Comparison of ENCODE assay signal across 20 cellular contexts in the genomic region with DNA sequence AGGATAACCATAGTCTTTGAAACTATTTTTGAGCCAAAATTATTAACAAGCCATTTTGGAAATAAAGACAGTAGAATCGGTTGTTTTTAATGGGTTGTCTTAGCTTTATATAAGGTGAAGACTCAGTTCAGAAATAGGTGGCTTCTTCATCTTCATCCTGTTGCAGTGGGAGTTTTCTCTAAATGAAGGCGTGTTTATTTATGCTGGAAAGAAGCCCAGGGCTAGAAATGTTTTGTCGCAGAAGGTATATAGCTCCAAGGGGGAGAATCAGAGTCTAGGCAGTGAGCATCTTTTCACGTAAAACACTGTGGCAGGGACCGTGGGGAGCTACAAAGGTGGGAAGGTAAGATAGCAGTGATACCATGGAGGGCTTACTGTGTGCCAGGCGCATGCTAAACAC. TPM values are rescaled to one million over a fixed set of nuclear protein-coding genes. Genes with fewer than 3 reads are reported as not detected.
DNase-seq lines count a peak whose midpoint lies in the region; ATAC-seq and TF ChIP-seq lines count a peak whose summit lies in the region.
"Had no signal": no experiment of that assay in that cellular context is flagged by ENCODE, and none has a peak within 500 bp of the region (broad histone marks: within the 10 kb centered on the region; RNA-seq: fewer than 3 reads in every experiment).

No MANE protein-coding gene starts in this region.

- H3K27ac ChIP-seq in brain microvascular endothelial cell = no peak overlapping the region
- H3K27ac ChIP-seq: RWPE1, SK-N-MC had no signal

- H3K27me3 ChIP-seq in brain microvascular endothelial cell (replicated peaks) = no peaks in the 10 kb centered on the region
- H3K27me3 ChIP-seq: MG63 had no signal

- no peak for ATAC-seq in GM18519 (IDR thresholded peaks at IDR 0.05; ENCODE audit: low FRiP score, unreplicated experiment)
- no peak for ATAC-seq in GM18868 (IDR thresholded peaks at IDR 0.05; ENCODE audit: unreplicated experiment)

- TF ChIP-seq CTCF in choroid plexus epithelial cell (conservative IDR thresholded peaks at IDR 0.05; ENCODE audit: low read depth, low read length) = no peak
- no peak for TF ChIP-seq CTCF in brain microvascular endothelial cell (IDR thresholded peaks at IDR 0.05; ENCODE audit: low read depth, low read length, missing control alignments)

- no peaks in the 10 kb centered on the region for H3K36me3 ChIP-seq in brain microvascular endothelial cell (replicated peaks)
- H3K36me3 ChIP-seq: MG63 had no signal

- H3K4me3 ChIP-seq in choroid plexus epithelial cell (ENCODE audit: low read depth, low read length) (no peak overlapping the region), brain microvascular endothelial cell (ENCODE audit: low read depth, low read length) (no peak overlapping the region)
- H3K4me3 ChIP-seq: MG63, SK-N-MC had no signal

- peak; percentile 25 for DNase-seq in Caki2 (ENCODE audit: low read depth)
- DNase-seq in M059J (ENCODE audit: low read depth) = peak; percentile 25
- peak; percentile 63 for DNase-seq in choroid plexus epithelial cell (ENCODE audit: low read depth)
- peak; percentile 68 for DNase-seq in iris pigment epithelial cell (ENCODE audit: low read depth)
- DNase-seq in brain microvascular endothelial cell = no peak
- DNase-seq in NCI-H69 (lab: John Stamatoyannopoulos, UW) = no peak
- DNase-seq: CD4-positive, CD25-positive, alpha-beta regulatory T cell; Karpas-422; MG63; NCI-H1417; NCI-H1694 treated with DMSO at 0.1 percent for 48 hours; NCI-H2081 treated with DMSO at 0.1 percent for 48 hours; NCI-H2171 treated with DMSO at 0.1 percent for 48 hours; NCI-H446 treated with DMSO at 0.1 percent for 48 hours; NCI-H526 treated with DMSO at 0.1 percent for 48 hours; SHP77 treated with DMSO at 0.1 percent for 48 hours had no signal

- in situ Hi-C loops in Caki2 (cut with HindIII; ENCODE audit: low pct_unique_long_range_greater_than_20kb, low sequenced_read_pairs) (no loop called here), brain microvascular endothelial cell (cut with HindIII; ENCODE audit: low pct_ligation_motif_present, low sequenced_read_pairs) (no loop called here)

RNA-seq across cellular contexts. Expression of a gene that starts 34.3 kb away (rescaled TPM):
- 21.0 and 24.0 TPM in 2 replicates for total RNA-seq in Caki2 (2014; rRNA removed; shearing (Covaris generic); ENCODE audit: low replicate concordance)
- total RNA-seq in M059J (2014; rRNA removed; shearing (Covaris generic)) = 24.7 and 28.2 TPM in 2 replicates

RNA-seq across cellular contexts. Expression of a gene that starts 34.9 kb away (rescaled TPM):
- total RNA-seq in Caki2 (2014; rRNA removed; shearing (Covaris generic); ENCODE audit: low replicate concordance) = 39.1 and 42.3 TPM in 2 replicates
- 25.7 and 29.0 TPM in 2 replicates for total RNA-seq in M059J (2014; rRNA removed; shearing (Covaris generic))

Comparison
In these comparisons a context has a peak if more than half of its experiments do, and no peak if none do; other contexts are left out.
1. DNase-seq: peak in Caki2 (single experiment), M059J (single experiment), choroid plexus epithelial cell (single experiment) and iris pigment epithelial cell (single experiment); none in brain microvascular endothelial cell (single experiment) and NCI-H69 (single experiment).